12 cellular contexts compared by ENCODE assay signal in the genomic region with DNA sequence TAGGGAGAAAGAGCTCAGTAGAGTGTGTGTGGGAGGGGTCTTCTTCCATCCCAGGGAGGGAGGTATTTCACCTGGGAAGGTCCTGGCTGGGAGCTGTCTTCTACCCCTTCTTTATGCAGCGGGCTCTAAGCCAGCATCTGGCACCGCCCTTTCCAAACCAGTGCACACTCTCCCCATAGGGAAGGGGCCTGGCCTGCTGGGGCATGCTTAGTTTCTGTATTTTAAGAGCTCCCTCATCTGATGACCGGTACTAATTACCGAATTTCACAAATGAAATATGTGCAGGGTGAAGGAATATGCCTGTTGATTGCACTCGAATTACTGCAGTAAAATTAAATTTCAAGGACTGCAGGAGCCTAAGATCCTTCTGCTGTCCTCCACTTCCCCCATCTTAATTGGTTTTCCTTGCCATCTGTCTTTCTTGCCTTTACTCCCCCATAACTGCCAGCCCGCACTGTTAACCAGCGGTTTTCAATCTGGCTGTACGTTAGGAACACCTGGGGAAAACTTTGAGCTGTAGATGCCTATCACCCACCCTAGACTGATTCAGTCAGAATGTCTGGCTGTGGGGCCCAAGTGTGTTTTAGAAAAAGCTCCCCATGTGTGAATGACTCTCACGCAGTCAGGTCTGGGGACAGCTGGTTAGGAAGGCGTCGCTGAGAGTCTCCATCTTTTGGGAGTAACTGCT. TPM values are rescaled to one million over a fixed set of nuclear protein-coding genes. Genes with fewer than 3 reads are reported as not detected.
DNase-seq lines count a peak whose midpoint lies in the region; ATAC-seq and TF ChIP-seq lines count a peak whose summit lies in the region.
"Had no signal": no experiment of that assay in that cellular context is flagged by ENCODE, and none has a peak within 500 bp of the region (broad histone marks: within the 10 kb centered on the region; RNA-seq: fewer than 3 reads in every experiment).

No MANE protein-coding gene starts in this region.

- BruUV-seq in Panc1 (replicated peaks; lab: Mats Ljungman, UMichigan): no TSS peak

- H3K4me3 ChIP-seq in AG04450 (ENCODE audit: low read depth, low read length) (no peak overlapping the region), GM23338 (no peak overlapping the region), Panc1 (ENCODE audit: low read depth in 2 of 2, low read length in 2 of 2) (no peak overlapping the region), left lung (no peak overlapping the region)
- H3K4me3 ChIP-seq: stomach had no signal

- H3K36me3 ChIP-seq in GM23338 (ENCODE audit: insufficient read depth) (no peaks in the 10 kb centered on the region; the same call in 1 of the 2 replicates), Panc1 (ENCODE audit: control insufficient read depth, insufficient read depth, low read length) (no peaks in the 10 kb centered on the region), left lung (peaks cover 0 to 9% of the 10 kb centered on the region in 2 donors)

- peaks cover 16% of the 10 kb centered on the region for H3K4me1 ChIP-seq in GM23338 (ENCODE audit: insufficient read depth)
- peaks cover 63% of the 10 kb centered on the region for H3K4me1 ChIP-seq in Panc1 (ENCODE audit: control insufficient read depth, insufficient read depth, low read length)
- H3K4me1 ChIP-seq in left lung: peaks cover 24 to 59% of the 10 kb centered on the region in 2 donors

- in situ Hi-C loops in Panc1 (cut with HindIII; ENCODE audit: low pct_unique_long_range_greater_than_20kb, low sequenced_read_pairs): no loop called here

- peaks cover 12% of the 10 kb centered on the region for H3K9me3 Mint-ChIP-seq in GM23338

- H3K79me2 ChIP-seq in GM23338 (replicated peaks; ENCODE audit: insufficient read depth): peaks cover 96% of the 10 kb centered on the region

- H3F3A ChIP-seq in GM23338 (replicated peaks; ENCODE audit: low read depth): peaks cover 8% of the 10 kb centered on the region

- H4K20me1 ChIP-seq in GM23338 (replicated peaks; ENCODE audit: insufficient read depth): peaks cover 18% of the 10 kb centered on the region

- CTCF ChIA-PET in AG04450 (lab: Charles Lee): no interaction called here
- CTCF ChIA-PET in Panc1 (lab: Charles Lee): interaction anchor here (0.6 kb wide), 1 partner anchor 174 kb away, joined by 4 read pairs; no protein-coding TSS in a partner anchor
- CTCF ChIA-PET in HEK293T (lab: Yijun Ruan, JAX): interaction anchor here (1.0 to 1.3 kb wide), 2 partner anchors 21 to 26 kb away, joined by 3 read pairs; no protein-coding TSS in a partner anchor

- no peaks in the 10 kb centered on the region for H3K9me2 ChIP-seq in GM23338 (ENCODE audit: insufficient read depth)

- intact Hi-C loops in Panc1 (cut with micrococcal nuclease; ENCODE audit: unreplicated experiment) (no loop called here), left lung (cut with DNase I) (no loop called here), Right ventricle myocardium inferior (cut with DNase I) (no loop called here)

- no peak overlapping the region; the same call in 1 of the 2 replicates for H3K27ac Mint-ChIP-seq in GM23338

- H3K27me3 Mint-ChIP-seq in GM23338 (ENCODE audit: insufficient read depth, low read depth, poor library complexity): peaks cover 3% of the 10 kb centered on the region

- H3K27me3 ChIP-seq in AG04450 (ENCODE audit: control insufficient read depth, insufficient read depth, low read length) (no peaks in the 10 kb centered on the region), GM23338 (ENCODE audit: insufficient read depth) (no peaks in the 10 kb centered on the region), Panc1 (ENCODE audit: control insufficient read depth, insufficient read depth, low read length) (no peaks in the 10 kb centered on the region), left lung (no peaks in the 10 kb centered on the region)
- H3K27me3 ChIP-seq: stomach had no signal

- no peak overlapping the region for H2AFZ ChIP-seq in GM23338

- peaks cover 19% of the 10 kb centered on the region for H3K36me3 Mint-ChIP-seq in GM23338 (ENCODE audit: low read depth)

- H3K4me1 Mint-ChIP-seq in GM23338: peaks cover 34% of the 10 kb centered on the region

- H3K4me3 Mint-ChIP-seq in GM23338: no peak overlapping the region

- POLR2A ChIA-PET in AG04450 (lab: Yijun Ruan, JAX) (no interaction called here), Panc1 (lab: Charles Lee) (no interaction called here), HEK293T (lab: Yijun Ruan, JAX) (no interaction called here)

- peak overlapping the region; percentile 39 for H3K27ac ChIP-seq in AG04450 (ENCODE audit: low read depth, low read length)
- H3K27ac ChIP-seq in GM23338 (ENCODE audit: low read depth): no peak overlapping the region
- peak overlapping the region; percentile 82 for H3K27ac ChIP-seq in Panc1 (ENCODE audit: low read length)
- H3K27ac ChIP-seq in left lung: no peak overlapping the region

- TF ChIP-seq CTCF in AG04450 (IDR thresholded peaks at IDR 0.05; ENCODE audit: low read depth, low read length): no peak
- TF ChIP-seq CTCF in GM23338 (conservative IDR thresholded peaks at IDR 0.05; ENCODE audit: low read depth in 2 of 2): peak in 1 of 2 experiments; percentile 25; a peak in 1 of 4 replicates
- TF ChIP-seq CTCF in Panc1 (IDR thresholded peaks at IDR 0.05): no peak
- TF ChIP-seq CTCF in left lung (IDR thresholded peaks at IDR 0.05): no peak

- ATAC-seq in GM23338 (peak; percentile 46), Panc1 (no peak), left lung (peak; percentile 6), Right ventricle myocardium inferior (no peak)

- no peak overlapping the region for H3K4me2 ChIP-seq in GM23338

- no peak for DNase-seq in AG04450 (ENCODE audit: low read depth, low spot score)
- DNase-seq in GM23338 (ENCODE audit: low spot score): no peak
- DNase-seq in Panc1 (ENCODE audit: low read depth, low spot score): no peak
- no peak for DNase-seq in left lung
- DNase-seq in LoVo (ENCODE audit: low spot score): no peak
- DNase-seq in HEK293T (ENCODE audit: extremely low spot score): no peak
- no peak for DNase-seq in SHP77 treated with DMSO at 0.1 percent for 48 hours (lab: John Stamatoyannopoulos, UW)
- no peak for DNase-seq in Right ventricle myocardium inferior (ENCODE audit: missing footprints)
- DNase-seq: amygdala, Caco-2, NCI-H226, stomach had no signal

- H3K9me3 ChIP-seq in AG04450 (ENCODE audit: control insufficient read depth, insufficient read depth, low read length): peaks cover 8% of the 10 kb centered on the region
- H3K9me3 ChIP-seq in Panc1 (ENCODE audit: control insufficient read depth, insufficient read depth, low read depth, low read length): no peaks in the 10 kb centered on the region
- no peaks in the 10 kb centered on the region for H3K9me3 ChIP-seq in left lung
- H3K9me3 ChIP-seq: Caco-2, stomach had no signal

TF ChIP-seq in GM23338, 12 proteins besides CTCF, POLR2A, EP300 and RAD21 (continues in another document):
- no peak for TF ChIP-seq NANOG (IDR thresholded peaks at IDR 0.05; ENCODE audit: borderline replicate concordance)
- TF ChIP-seq, protein P1, sequence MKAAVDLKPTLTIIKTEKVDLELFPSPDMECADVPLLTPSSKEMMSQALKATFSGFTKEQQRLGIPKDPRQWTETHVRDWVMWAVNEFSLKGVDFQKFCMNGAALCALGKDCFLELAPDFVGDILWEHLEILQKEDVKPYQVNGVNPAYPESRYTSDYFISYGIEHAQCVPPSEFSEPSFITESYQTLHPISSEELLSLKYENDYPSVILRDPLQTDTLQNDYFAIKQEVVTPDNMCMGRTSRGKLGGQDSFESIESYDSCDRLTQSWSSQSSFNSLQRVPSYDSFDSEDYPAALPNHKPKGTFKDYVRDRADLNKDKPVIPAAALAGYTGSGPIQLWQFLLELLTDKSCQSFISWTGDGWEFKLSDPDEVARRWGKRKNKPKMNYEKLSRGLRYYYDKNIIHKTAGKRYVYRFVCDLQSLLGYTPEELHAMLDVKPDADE (IDR thresholded peaks at IDR 0.05): no peak
- TF ChIP-seq POLR2AphosphoS5 (IDR thresholded peaks at IDR 0.05; ENCODE audit: low read depth): no peak
- TF ChIP-seq ZNF331 (CRISPR knock-in tag; IDR thresholded peaks at IDR 0.05; ENCODE audit: low read depth): no peak
- no peak for TF ChIP-seq STAT1 (IDR thresholded peaks at IDR 0.05; ENCODE audit: unreplicated experiment)
- no peak for TF ChIP-seq EZH2 (IDR thresholded peaks at IDR 0.05; ENCODE audit: low read depth, unreplicated experiment)

TF ChIP-seq in HEK293T, 16 proteins besides CTCF, POLR2A, EP300 and RAD21:
- no peak for TF ChIP-seq LEF1 (IDR thresholded peaks at IDR 0.05; ENCODE audit: borderline replicate concordance)
- TF ChIP-seq SP1 (IDR thresholded peaks at IDR 0.05): no peak
- no peak for TF ChIP-seq TARDBP (IDR thresholded peaks at IDR 0.05)
- no peak for TF ChIP-seq ELF4 (IDR thresholded peaks at IDR 0.05)

RNA-seq across cellular contexts. Expression of a gene that starts 20.1 kb away (rescaled TPM):
- 119 and 121 TPM in 2 replicates for polyA plus RNA-seq in AG04450 (2011; rRNA removed)
- 96.5 and 108 TPM in 2 replicates for polyA minus RNA-seq in AG04450 (2011; rRNA and poly(A)+ RNA removed)
- total RNA-seq in GM23338 (2014; rRNA removed; shearing (Covaris generic)): 37.2 and 48.3 TPM in 2 replicates
- polyA plus RNA-seq in GM23338 (2016; fragmentation: Nextera tagmentation; extraction: Ambion mirVana): 17.8 and 19.2 TPM in 2 replicates
- total RNA-seq in Panc1 (2021; ENCODE audit: unreplicated experiment): 152 TPM
- 129 TPM for polyA plus RNA-seq in Panc1 (2012; ENCODE audit: insufficient read length)
- 100 to 1,000 TPM in 1 of 2 donors, 10 to 100 TPM in 1; 79.5 to 114 TPM for total RNA-seq in left lung
- 29.2 TPM for total RNA-seq in Right ventricle myocardium inferior

Comparison
In these comparisons a context has a peak if more than half of its experiments do, and no peak if none do; other contexts are left out.
1. H3K27ac ChIP-seq: peak in AG04450 (single experiment) and Panc1 (single experiment); none in GM23338 (single experiment) and left lung (0 of 2).
2. ATAC-seq: peak in GM23338 (single experiment) and left lung (single experiment); none in Panc1 (single experiment) and Right ventricle myocardium inferior (single experiment).